Comparison of ENCODE assay signal across 18 cellular contexts in genomic region chr22:50219800-50220602, GRCh38. TPM values are rescaled to one million over a fixed set of nuclear protein-coding genes. Genes with fewer than 3 reads are reported as not detected.
DNase-seq lines count a peak whose midpoint lies in the region; ATAC-seq and TF ChIP-seq lines count a peak whose summit lies in the region.
"Had no signal": no experiment of that assay in that cellular context is flagged by ENCODE, and none has a peak within 500 bp of the region (broad histone marks: within the 10 kb centered on the region; RNA-seq: fewer than 3 reads in every experiment).

No MANE protein-coding gene starts in this region.

- no peak for TF ChIP-seq POLR2A in upper lobe of left lung (IDR thresholded peaks at IDR 0.05)

- peaks cover 7% of the 10 kb centered on the region for H3K36me3 Mint-ChIP-seq in natural killer cell
- peaks cover 1% of the 10 kb centered on the region for H3K36me3 Mint-ChIP-seq in natural killer cell treated with Interleukin-12 subunit alpha and Interleukin-12 subunit beta and Interleukin-15 and Interleukin-18, amount 100 ng/mL, for 72 hours

- POLR2A ChIA-PET in RWPE1 (lab: Yijun Ruan, JAX; ENCODE audit: low non-redundant PET), result no interaction called here
- POLR2A ChIA-PET in OCI-LY7 (lab: Charles Lee), result no interaction called here

- no peaks in the 10 kb centered on the region for H3K9me3 ChIP-seq in upper lobe of left lung
- H3K9me3 ChIP-seq in OCI-LY7 (ENCODE audit: low read length), result no peaks in the 10 kb centered on the region
- H3K9me3 ChIP-seq: transverse colon had no signal

- H3K4me1 ChIP-seq in upper lobe of left lung (peaks cover 0 to 4% (median 2%) of the 10 kb centered on the region in 4 donors), OCI-LY7 (ENCODE audit: insufficient read depth, low read length, poor library complexity, severe bottlenecking) (no peaks in the 10 kb centered on the region)

- TF ChIP-seq CTCF in natural killer cell (IDR thresholded peaks at IDR 0.05) (no peak), RWPE1 (conservative IDR thresholded peaks at IDR 0.05; ENCODE audit: low read depth) (no peak), upper lobe of left lung (IDR thresholded peaks at IDR 0.05) (no peak), OCI-LY7 (conservative IDR thresholded peaks at IDR 0.05; ENCODE audit: low read length) (no peak)

- 78 to 90% methylated on average over 9 to 22 of the region's 25 CpGs for WGBS in upper lobe of left lung, 2 donors

- ATAC-seq in natural killer cell (no peak), left lobe of liver (peak; percentile 0), upper lobe of left lung (ENCODE audit: low FRiP score in 2 of 2) (no peak), GM21723 (IDR thresholded peaks at IDR 0.05; ENCODE audit: unreplicated experiment) (no peak)
- ATAC-seq in natural killer cell treated with Interleukin-12 subunit alpha and Interleukin-12 subunit beta and Interleukin-15 and Interleukin-18, amount 100 ng/mL, for 72 hours, result no peak
- ATAC-seq: activated CD4-positive, CD25-positive, alpha-beta regulatory T cell treated with anti-CD3 and anti-CD28 coated beads, Interleukin-2, amount 50 U/mL, for 24 hours; GM12878 had no signal

- no peaks in the 10 kb centered on the region for H3K79me2 ChIP-seq in OCI-LY7 (ENCODE audit: insufficient read depth, low read depth, low read length)
- H3K79me2 ChIP-seq: hepatocyte had no signal

- H4K20me1 ChIP-seq in OCI-LY7 (ENCODE audit: insufficient read depth, low read length), result no peaks in the 10 kb centered on the region

- intact Hi-C loops in natural killer cell (cut with micrococcal nuclease) (no loop called here), OCI-LY7 (cut with micrococcal nuclease; ENCODE audit: unreplicated experiment) (no loop called here)

- no peaks in the 10 kb centered on the region for H3K27me3 Mint-ChIP-seq in natural killer cell (ENCODE audit: low read depth in 2 of 2)
- no peaks in the 10 kb centered on the region for H3K27me3 Mint-ChIP-seq in natural killer cell treated with Interleukin-12 subunit alpha and Interleukin-12 subunit beta and Interleukin-15 and Interleukin-18, amount 100 ng/mL, for 72 hours
- H3K27me3 Mint-ChIP-seq: activated CD4-positive, alpha-beta memory T cell treated with anti-CD3 and anti-CD28 coated beads for 36 hours had no signal

- BruUV-seq in OCI-LY7 (replicated peaks; lab: Mats Ljungman, UMichigan), result no TSS peak

- TF ChIP-seq EP300 in upper lobe of left lung (IDR thresholded peaks at IDR 0.05), result no peak

- H3K4me3 Mint-ChIP-seq in natural killer cell, result peak overlapping the region; percentile 45
- H3K4me3 Mint-ChIP-seq in natural killer cell treated with Interleukin-12 subunit alpha and Interleukin-12 subunit beta and Interleukin-15 and Interleukin-18, amount 100 ng/mL, for 72 hours, result no peak overlapping the region
- H3K4me3 Mint-ChIP-seq: activated CD4-positive, alpha-beta memory T cell treated with anti-CD3 and anti-CD28 coated beads for 36 hours had no signal

- H3K36me3 ChIP-seq in upper lobe of left lung (peaks cover 44 to 100% (median 86%) of the 10 kb centered on the region in 4 donors), OCI-LY7 (ENCODE audit: insufficient read depth, low read length) (peaks cover 93% of the 10 kb centered on the region)

- no peak for DNase-seq in natural killer cell
- DNase-seq in natural killer cell treated with Interleukin-12 subunit alpha and Interleukin-12 subunit beta and Interleukin-15 and Interleukin-18, amount 100 ng/mL, for 72 hours (ENCODE audit: low spot score), result no peak
- DNase-seq in RWPE1 (ENCODE audit: low spot score), result no peak
- DNase-seq in left lobe of liver (ENCODE audit: low spot score), result no peak
- DNase-seq in upper lobe of left lung, result peak; percentile 20 to 65
- no peak for DNase-seq in OCI-LY7 (ENCODE audit: low spot score)
- no peak for DNase-seq in NCI-H1930 (lab: John Stamatoyannopoulos, UW)
- DNase-seq: activated CD4-positive, alpha-beta memory T cell treated with anti-CD3 and anti-CD28 coated beads for 36 hours; activated naive CD4-positive, alpha-beta T cell treated with Interleukin-2 at 50 U/mL for 16 hours; amniotic stem cell; KG1; NCI-H510A treated with DMSO at 0.1 percent for 48 hours; stimulated activated CD4-positive, alpha-beta T cell treated with anti-CD3 and anti-CD28 coated beads, Interleukin-4, amount 100 ng/mL, for 24 hours had no signal

- H3K27ac Mint-ChIP-seq in natural killer cell, result no peak overlapping the region
- H3K27ac Mint-ChIP-seq in natural killer cell treated with Interleukin-12 subunit alpha and Interleukin-12 subunit beta and Interleukin-15 and Interleukin-18, amount 100 ng/mL, for 72 hours, result no peak overlapping the region
- H3K27ac Mint-ChIP-seq: activated CD4-positive, alpha-beta memory T cell treated with anti-CD3 and anti-CD28 coated beads for 36 hours had no signal

- H3K27ac ChIP-seq in RWPE1 (peak overlapping the region; percentile 69), upper lobe of left lung (no peak overlapping the region), OCI-LY7 (ENCODE audit: low read depth, low read length, poor library complexity, severe bottlenecking) (no peak overlapping the region)
- H3K27ac ChIP-seq: hepatocyte, transverse colon had no signal

- H2AFZ ChIP-seq in OCI-LY7 (ENCODE audit: low read length), result no peak overlapping the region
- H2AFZ ChIP-seq: hepatocyte had no signal

- peaks cover under 1 to 2% of the 10 kb centered on the region in 2 donors for H3K4me1 Mint-ChIP-seq in natural killer cell
- peaks cover under 1 to 2% of the 10 kb centered on the region in 2 donors for H3K4me1 Mint-ChIP-seq in natural killer cell treated with Interleukin-12 subunit alpha and Interleukin-12 subunit beta and Interleukin-15 and Interleukin-18, amount 100 ng/mL, for 72 hours (ENCODE audit: low read depth in 2 of 2)

- H3K27me3 ChIP-seq in upper lobe of left lung, result no peaks in the 10 kb centered on the region
- H3K27me3 ChIP-seq: hepatocyte, transverse colon had no signal

- H3K9me2 ChIP-seq in OCI-LY7 (ENCODE audit: insufficient read depth, low read length), result no peaks in the 10 kb centered on the region

- no peaks in the 10 kb centered on the region for H3K9me3 Mint-ChIP-seq in natural killer cell
- H3K9me3 Mint-ChIP-seq in natural killer cell treated with Interleukin-12 subunit alpha and Interleukin-12 subunit beta and Interleukin-15 and Interleukin-18, amount 100 ng/mL, for 72 hours, result no peaks in the 10 kb centered on the region
- H3K9me3 Mint-ChIP-seq: activated CD4-positive, alpha-beta memory T cell treated with anti-CD3 and anti-CD28 coated beads for 36 hours had no signal

- H3K4me3 ChIP-seq in upper lobe of left lung, result no peak overlapping the region
- no peak overlapping the region for H3K4me3 ChIP-seq in OCI-LY7 (ENCODE audit: low read depth, low read length, poor library complexity, severe bottlenecking)
- H3K4me3 ChIP-seq: GM12878, hepatocyte, transverse colon had no signal

- CTCF ChIA-PET in RWPE1 (lab: Yijun Ruan, JAX) (interaction anchor here (0.5 to 0.6 kb wide), 2 partner anchors 13 to 113 kb away, joined by 4 to 5 read pairs; no protein-coding TSS in a partner anchor), OCI-LY7 (lab: Charles Lee; ENCODE audit: unreplicated experiment) (no interaction called here)

- H3K4me2 ChIP-seq in OCI-LY7 (ENCODE audit: low read length), result no peak overlapping the region
- H3K4me2 ChIP-seq: hepatocyte had no signal

RNA-seq across cellular contexts. Expression of gene SELENOO, which starts 19.2 kb away (rescaled TPM):
- total RNA-seq in natural killer cell (10 to 100 TPM; 37.3 to 45.2 (median 37.6) TPM), left lobe of liver (85.2 TPM), upper lobe of left lung (100 to 1,000 TPM in 1 of 6 donors, 10 to 100 TPM in 5; 23.1 to 102 (median 28.9) TPM), OCI-LY7 (2022) (34.0 and 40.2 TPM in 2 replicates)
- 10 to 100 TPM; 23.4 to 43.3 TPM for total RNA-seq in natural killer cell treated with Interleukin-12 subunit alpha and Interleukin-12 subunit beta and Interleukin-15 and Interleukin-18, amount 100 ng/mL, for 72 hours
- 43.7 and 44.2 TPM in 2 replicates for total RNA-seq in OCI-LY7 (2014; rRNA removed; shearing (Covaris generic))

RNA-seq across cellular contexts. Expression of gene TUBGCP6, which starts 24.8 kb away (rescaled TPM):
- total RNA-seq in natural killer cell (100 to 1,000 TPM; 105 to 126 (median 118) TPM), left lobe of liver (21.3 TPM), upper lobe of left lung (100 to 1,000 TPM in 2 of 6 donors, 10 to 100 TPM in 4; 43.2 to 216 (median 52.4) TPM), OCI-LY7 (2022) (63.2 and 68.8 TPM in 2 replicates)
- total RNA-seq in natural killer cell treated with Interleukin-12 subunit alpha and Interleukin-12 subunit beta and Interleukin-15 and Interleukin-18, amount 100 ng/mL, for 72 hours, result 10 to 100 TPM; 47.6 to 80.1 TPM
- 52.8 and 57.7 TPM in 2 replicates for total RNA-seq in OCI-LY7 (2014; rRNA removed; shearing (Covaris generic))

RNA-seq across cellular contexts. Expression of gene HDAC10, which starts 31.1 kb away (rescaled TPM):
- total RNA-seq in natural killer cell (100 to 1,000 TPM; 112 to 131 (median 123) TPM), left lobe of liver (33.3 TPM), upper lobe of left lung (100 to 1,000 TPM in 1 of 6 donors, 10 to 100 TPM in 5; 33.0 to 202 (median 53.1) TPM), OCI-LY7 (2022) (74.6 and 74.9 TPM in 2 replicates)
- 100 to 1,000 TPM in 1 of 2 donors, 10 to 100 TPM in 1; 54.5 to 113 TPM for total RNA-seq in natural killer cell treated with Interleukin-12 subunit alpha and Interleukin-12 subunit beta and Interleukin-15 and Interleukin-18, amount 100 ng/mL, for 72 hours
- total RNA-seq in OCI-LY7 (2014; rRNA removed; shearing (Covaris generic)), result 47.4 and 49.4 TPM in 2 replicates

RNA-seq across cellular contexts. Expression of gene TRABD, which starts 34.3 kb away (rescaled TPM):
- total RNA-seq in natural killer cell (100 to 1,000 TPM; 129 to 138 (median 132) TPM), left lobe of liver (25.9 TPM), upper lobe of left lung (10 to 100 TPM; 32.9 to 88.0 (median 56.3) TPM), OCI-LY7 (2022) (119 and 128 TPM in 2 replicates)
- total RNA-seq in natural killer cell treated with Interleukin-12 subunit alpha and Interleukin-12 subunit beta and Interleukin-15 and Interleukin-18, amount 100 ng/mL, for 72 hours, result 100 to 1,000 TPM in 1 of 2 donors, 10 to 100 TPM in 1; 71.0 to 139 TPM
- 111 and 126 TPM in 2 replicates for total RNA-seq in OCI-LY7 (2014; rRNA removed; shearing (Covaris generic))

RNA-seq across cellular contexts. Expression of gene MAPK12, which starts 41.5 kb away (rescaled TPM):
- total RNA-seq in natural killer cell (1 to 10 TPM; 2.2 to 2.5 (median 2.4) TPM), left lobe of liver (5.0 TPM), upper lobe of left lung (10 to 100 TPM in 3 of 6 donors, 1 to 10 TPM in 3; 3.1 to 19.2 (median 10.1) TPM), OCI-LY7 (2022) (84.9 and 90.1 TPM in 2 replicates)
- 1 to 10 TPM; 1.6 to 9.0 TPM for total RNA-seq in natural killer cell treated with Interleukin-12 subunit alpha and Interleukin-12 subunit beta and Interleukin-15 and Interleukin-18, amount 100 ng/mL, for 72 hours
- 90.8 and 93.6 TPM in 2 replicates for total RNA-seq in OCI-LY7 (2014; rRNA removed; shearing (Covaris generic))

Comparison
In these comparisons a context has a peak if more than half of its experiments do, and no peak if none do; other contexts are left out.
1. DNase-seq: peak in upper lobe of left lung (2 of 2); none in natural killer cell (single experiment), natural killer cell treated with Interleukin-12 subunit alpha and Interleukin-12 subunit beta and Interleukin-15 and Interleukin-18, amount 100 ng/mL, for 72 hours (single experiment), RWPE1 (single experiment), left lobe of liver (single experiment), OCI-LY7 (single experiment) and NCI-H1930 (0 of 2).